ENCODE assay signal across 8 cellular contexts in the genomic region with DNA sequence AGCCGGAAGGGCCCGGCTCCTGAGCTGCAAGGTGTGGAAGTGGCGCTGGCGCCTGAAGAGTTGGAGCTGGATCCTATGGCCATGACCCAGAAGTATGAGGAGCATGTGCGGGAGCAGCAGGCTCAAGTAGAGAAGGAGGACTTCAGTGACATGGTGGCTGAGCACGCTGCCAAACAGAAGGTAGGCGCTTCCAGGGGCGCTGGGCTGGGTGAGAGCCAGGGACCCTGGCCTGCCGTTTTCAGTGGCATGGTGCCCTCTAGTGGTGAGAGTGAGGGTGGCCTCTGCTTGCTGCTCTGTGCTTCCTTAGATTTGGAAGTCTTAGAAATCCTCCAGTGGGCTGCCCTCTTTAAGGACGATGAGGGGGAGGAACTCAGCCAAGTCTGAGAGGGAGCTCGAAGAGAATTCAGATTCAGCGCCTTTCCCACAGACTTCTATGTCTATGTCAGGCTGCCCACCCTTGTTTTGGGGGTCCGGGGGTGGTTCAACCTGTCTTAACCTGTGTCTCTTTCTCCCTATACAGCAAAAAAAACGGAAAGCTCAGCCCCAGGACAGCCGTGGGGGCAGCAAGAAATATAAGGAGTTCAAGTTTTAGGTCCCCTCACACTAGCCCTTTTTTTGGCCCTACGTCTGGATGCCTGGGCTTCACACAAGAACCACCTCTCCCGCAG. TPM values are rescaled to one million over a fixed set of nuclear protein-coding genes. Genes with fewer than 3 reads are reported as not detected.
DNase-seq lines count a peak whose midpoint lies in the region; ATAC-seq lines count a peak whose summit lies in the region.

No MANE protein-coding gene starts in this region.

- ATAC-seq in left lobe of liver: peak; percentile 51
- no peak for ATAC-seq in HG02623 (IDR thresholded peaks at IDR 0.05; ENCODE audit: unreplicated experiment)

- peak overlapping the region; percentile 91 for H3K27ac ChIP-seq in cingulate gyrus (ENCODE audit: low read depth, low read length)

- peak; percentile 54 for DNase-seq in SIG-M5 treated with dmso at 0.1 percent for 504 hours (lab: John Stamatoyannopoulos, UW; ENCODE audit: unreplicated experiment)
- DNase-seq in SIG-M5 (lab: John Stamatoyannopoulos, UW): no peak
- peak; percentile 86 for DNase-seq in NCI-H2227 treated with DMSO at 0.1 percent for 48 hours (lab: John Stamatoyannopoulos, UW)
- peak; percentile 73 to 81 for DNase-seq in activated CD4-positive, alpha-beta T cell treated with anti-CD3 and anti-CD28 coated beads for 4 hours
- peak; percentile 69 for DNase-seq in left lobe of liver (ENCODE audit: low spot score)
- peak; percentile 74 for DNase-seq in stimulated activated CD4-positive, alpha-beta T cell treated with anti-CD3 and anti-CD28 coated beads, Interleukin-4, amount 100 ng/mL, for 1 hour

RNA-seq across cellular contexts. Expression of a gene that starts 1.8 kb away (rescaled TPM):
- 5.8 TPM for total RNA-seq in left lobe of liver

RNA-seq across cellular contexts. Expression of a gene that starts 16.1 kb away (rescaled TPM):
- 79.6 TPM for total RNA-seq in left lobe of liver

RNA-seq across cellular contexts. Expression of a gene that starts 19.3 kb away (rescaled TPM):
- total RNA-seq in left lobe of liver: not detected

RNA-seq across cellular contexts. Expression of a gene that starts 42.0 kb away (rescaled TPM):
- not detected for total RNA-seq in left lobe of liver

RNA-seq across cellular contexts. Expression of a gene that starts 56.5 kb away (rescaled TPM):
- not detected for total RNA-seq in left lobe of liver
